ENCODE assay signal across 9 cellular contexts in the genomic region with DNA sequence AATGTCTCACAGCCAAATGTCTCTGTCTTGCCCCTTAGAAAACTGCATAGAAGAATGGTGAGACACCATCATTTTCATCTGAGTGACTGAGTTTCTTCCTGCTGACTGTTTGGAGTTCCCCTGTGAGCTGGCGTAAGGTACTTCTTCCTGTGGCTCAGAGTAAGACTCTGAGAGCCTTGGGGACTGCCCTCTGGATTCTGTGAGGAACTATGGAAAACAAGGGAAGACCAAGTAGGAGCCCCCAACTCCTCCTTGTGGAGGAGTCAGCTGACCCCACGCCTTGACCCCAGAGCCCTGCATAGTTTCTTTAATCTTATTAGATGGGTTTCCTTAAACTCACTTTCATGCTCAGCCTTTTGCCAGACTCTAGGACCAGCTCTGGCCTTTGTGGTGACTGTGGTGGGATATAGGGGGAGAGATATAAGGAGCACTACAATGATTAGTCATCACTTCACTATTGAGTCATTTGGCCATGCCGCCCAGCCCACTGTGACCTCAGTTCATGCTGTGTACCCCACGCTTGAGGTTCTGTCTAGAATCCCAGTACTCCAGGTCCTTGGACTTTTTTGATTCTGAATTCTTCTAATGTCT. TPM values are rescaled to one million over a fixed set of nuclear protein-coding genes. Genes with fewer than 3 reads are reported as not detected.
DNase-seq lines count a peak whose midpoint lies in the region; ATAC-seq, FAIRE-seq and TF ChIP-seq lines count a peak whose summit lies in the region.
"Had no signal": no experiment of that assay in that cellular context is flagged by ENCODE, and none has a peak within 500 bp of the region (broad histone marks: within the 10 kb centered on the region; RNA-seq: fewer than 3 reads in every experiment).

No MANE protein-coding gene starts in this region.

- H3K27ac ChIP-seq in right atrium auricular region = no peak overlapping the region
- H3K27ac ChIP-seq: right lobe of liver had no signal

- no peak overlapping the region for H3K4me3 ChIP-seq in right atrium auricular region
- H3K4me3 ChIP-seq: right lobe of liver had no signal

- no peaks in the 10 kb centered on the region for H3K27me3 ChIP-seq in right atrium auricular region
- H3K27me3 ChIP-seq: right lobe of liver had no signal

- H3K4me1 Mint-ChIP-seq in activated naive CD8-positive, alpha-beta T cell (ENCODE audit: low read depth) = peaks cover 85% of the 10 kb centered on the region

- DNase-seq in GM18507 (ENCODE audit: extremely low spot score, insufficient read length, low read depth) (no peak), RCC 7860 (ENCODE audit: low spot score) (peak; percentile 99), right atrium auricular region (ENCODE audit: low spot score) (no peak), head of caudate nucleus (no peak), C1 segment of cervical spinal cord (lab: John Stamatoyannopoulos, UW) (no peak)
- peak in 2 of 3 donors; percentile 60 to 63 for DNase-seq in stimulated activated CD4-positive, alpha-beta T cell treated with anti-CD3 and anti-CD28 coated beads, Interleukin-12 subunit alpha, Interleukin-12 subunit beta, amount 100 ng/mL, for 48 hours (ENCODE audit: low read depth in 2 of 3, low spot score in 1 of 3)
- DNase-seq: right lobe of liver had no signal

- H3K36me3 Mint-ChIP-seq in activated naive CD8-positive, alpha-beta T cell = peaks cover 16% of the 10 kb centered on the region

- no peaks in the 10 kb centered on the region for H3K27me3 Mint-ChIP-seq in activated naive CD8-positive, alpha-beta T cell

- peak overlapping the region; percentile 46 for H3K4me3 Mint-ChIP-seq in activated naive CD8-positive, alpha-beta T cell

- no peak for TF ChIP-seq CTCF in right atrium auricular region (IDR thresholded peaks at IDR 0.05)

- no peaks in the 10 kb centered on the region for H3K9me3 ChIP-seq in right atrium auricular region
- H3K9me3 ChIP-seq: right lobe of liver had no signal

- ATAC-seq in HG02759 (IDR thresholded peaks at IDR 0.05; ENCODE audit: unreplicated experiment) = peak; percentile 87

- intact Hi-C loops in head of caudate nucleus (cut with DNase I) = no loop called here

- no peaks in the 10 kb centered on the region for H3K36me3 ChIP-seq in right atrium auricular region
- H3K36me3 ChIP-seq: right lobe of liver had no signal

- H3K27ac Mint-ChIP-seq in activated naive CD8-positive, alpha-beta T cell = peak overlapping the region; percentile 98

- H3K4me1 ChIP-seq in right atrium auricular region = peaks cover 0 to 28% of the 10 kb centered on the region in 2 donors
- H3K4me1 ChIP-seq: right lobe of liver had no signal

- no peaks in the 10 kb centered on the region for H3K9me3 Mint-ChIP-seq in activated naive CD8-positive, alpha-beta T cell (ENCODE audit: low read depth)

- FAIRE-seq in GM18507 (lab: Jason Lieb, UNC) (peak; percentile 88), RCC 7860 (lab: Jason Lieb, UNC) (peak; percentile 98)

RNA-seq across cellular contexts. Expression of a gene that starts 51.8 kb away (rescaled TPM):
- 10 to 100 TPM in 1 of 2 donors, 1 to 10 TPM in 1; 9.6 to 11.8 TPM for total RNA-seq in right atrium auricular region

Comparison
In these comparisons a context has a peak if more than half of its experiments do, and no peak if none do; other contexts are left out.
1. DNase-seq: peak in RCC 7860 (single experiment) and stimulated activated CD4-positive, alpha-beta T cell treated with anti-CD3 and anti-CD28 coated beads, Interleukin-12 subunit alpha, Interleukin-12 subunit beta, amount 100 ng/mL, for 48 hours (2 of 3); none in GM18507 (single experiment), right atrium auricular region (single experiment), head of caudate nucleus (0 of 42) and C1 segment of cervical spinal cord (0 of 14).